8 cellular contexts compared by ENCODE assay signal in the genomic region with DNA sequence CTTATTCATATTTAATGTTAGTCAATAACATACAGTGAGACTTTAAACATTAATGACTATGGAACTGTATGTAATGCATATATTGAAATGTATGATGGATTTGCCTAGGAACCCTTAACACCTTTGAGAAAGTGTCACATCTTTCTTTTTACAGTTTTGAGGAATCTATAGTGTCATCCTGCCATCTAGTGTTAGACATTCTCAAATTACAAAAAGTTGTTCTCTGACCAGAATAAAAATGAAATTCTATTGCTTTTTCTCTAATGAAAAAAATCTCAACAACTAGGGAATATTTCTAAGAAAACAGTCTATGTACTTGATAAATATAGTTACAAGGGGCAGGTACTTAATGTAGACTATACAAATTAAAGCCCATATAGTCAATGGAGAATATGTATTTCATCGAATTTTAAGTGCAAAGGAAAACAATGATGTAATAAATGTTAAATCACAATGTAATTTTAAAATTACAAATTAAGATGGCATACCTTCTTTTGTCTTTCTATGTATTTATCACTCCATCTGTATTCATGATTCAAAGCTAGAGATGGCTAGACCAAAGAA. TPM values are rescaled to one million over a fixed set of nuclear protein-coding genes. Genes with fewer than 3 reads are reported as not detected.
A peak's percentile ranks its signal among the peaks of the same experiment; 100 is the strongest.
DNase-seq lines count a peak whose midpoint lies in the region; ATAC-seq, FAIRE-seq and TF ChIP-seq lines count a peak whose summit lies in the region.

No MANE protein-coding gene starts in this region.

- ATAC-seq in HG02852 (IDR thresholded peaks at IDR 0.05; ENCODE audit: unreplicated experiment) (no peak), left colon (no peak)

- H3K4me3 ChIP-seq in AG04449 (ENCODE audit: low read depth, low read length): no peak overlapping the region

- FAIRE-seq in H54 (lab: Jason Lieb, UNC): peak; percentile 94

- TF ChIP-seq CTCF in AG04449 (IDR thresholded peaks at IDR 0.05; ENCODE audit: insufficient read depth, low read length, missing control alignments): peak; percentile 17

- no peak for DNase-seq in AG04449 (ENCODE audit: low read depth, low spot score)
- no peak for DNase-seq in H54 (ENCODE audit: insufficient read length, low spot score)
- DNase-seq in RPMI7951 (ENCODE audit: low read depth): peak; percentile 13
- DNase-seq in glomerular visceral epithelial cell (ENCODE audit: extremely low spot score): peak; percentile 36
- no peak for DNase-seq in left colon
- no peak for DNase-seq in NK-92 treated with Interleukin-12 subunit alpha and Interleukin-12 subunit beta, amount 100 ng/mL, for 24 hours (lab: John Stamatoyannopoulos, UW)
- DNase-seq in NCI-H226: no peak

- no peak for TF ChIP-seq POLR2A in H54 (IDR thresholded peaks at IDR 0.05; ENCODE audit: low read depth, low read length)

- intact Hi-C loops in left colon (cut with DNase I, micrococcal nuclease): loop anchor here in 1 of 2 donors (5.0 kb wide), 1 partner anchor 591 kb away; no protein-coding TSS in a partner anchor

- POLR2A ChIA-PET in AG04449 (lab: Yijun Ruan, JAX): no interaction called here

- CTCF ChIA-PET in AG04449 (lab: Yijun Ruan, JAX): interaction anchor here (0.5 to 2.4 kb wide), 10 partner anchors 23 to 592 kb away, joined by 3 to 15 read pairs (median 8); no protein-coding TSS in a partner anchor

RNA-seq across cellular contexts. Expression of gene CALCRL, which starts 5.1 kb away (rescaled TPM):
- total RNA-seq in RPMI7951 (2014; rRNA removed; shearing (Covaris generic)): 0.29 and 0.36 TPM in 2 replicates
- total RNA-seq in left colon: 1 to 10 TPM; 4.1 to 8.3 TPM

Comparison
In these comparisons a context has a peak if more than half of its experiments do, and no peak if none do; other contexts are left out.
1. DNase-seq: peak in RPMI7951 (single experiment) and glomerular visceral epithelial cell (single experiment); none in AG04449 (single experiment), H54 (single experiment), left colon (0 of 2), NK-92 treated with Interleukin-12 subunit alpha and Interleukin-12 subunit beta, amount 100 ng/mL, for 24 hours (single experiment) and NCI-H226 (single experiment).